ENCODE assay signal across 1 cellular context in the genomic region with DNA sequence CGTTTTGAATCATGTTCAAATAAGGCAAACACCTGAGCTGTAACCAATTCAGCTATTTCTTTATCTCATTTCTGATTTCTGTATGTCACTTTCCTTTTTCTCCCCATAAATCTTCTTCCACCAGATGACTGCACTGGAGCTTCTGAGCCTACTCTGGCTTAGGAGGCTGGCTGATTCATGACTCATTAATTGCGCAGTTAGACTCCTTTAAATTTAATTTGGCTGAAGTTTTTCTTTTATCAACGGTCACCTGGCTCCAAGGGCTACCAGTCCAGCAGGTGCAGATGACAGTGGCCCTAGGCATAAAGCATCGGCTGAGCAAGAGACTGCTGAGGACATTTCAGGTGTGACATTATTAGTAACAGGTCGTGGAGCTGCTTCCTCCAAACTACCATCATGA.
TF ChIP-seq lines count a peak whose summit lies in the region.

No MANE protein-coding gene starts in this region.

TF ChIP-seq in IMR-90, 13 proteins besides CTCF, POLR2A, EP300 and RAD21:
- TF ChIP-seq, protein P1, sequence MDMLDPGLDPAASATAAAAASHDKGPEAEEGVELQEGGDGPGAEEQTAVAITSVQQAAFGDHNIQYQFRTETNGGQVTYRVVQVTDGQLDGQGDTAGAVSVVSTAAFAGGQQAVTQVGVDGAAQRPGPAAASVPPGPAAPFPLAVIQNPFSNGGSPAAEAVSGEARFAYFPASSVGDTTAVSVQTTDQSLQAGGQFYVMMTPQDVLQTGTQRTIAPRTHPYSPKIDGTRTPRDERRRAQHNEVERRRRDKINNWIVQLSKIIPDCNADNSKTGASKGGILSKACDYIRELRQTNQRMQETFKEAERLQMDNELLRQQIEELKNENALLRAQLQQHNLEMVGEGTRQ (IDR thresholded peaks at IDR 0.05; ENCODE audit: low read depth, low read length), result no peak
- no peak for TF ChIP-seq MAFK (IDR thresholded peaks at IDR 0.05; ENCODE audit: low read depth, low read length)
- TF ChIP-seq SMC3 (IDR thresholded peaks at IDR 0.05; ENCODE audit: low read depth, low read length), result no peak
- no peak for TF ChIP-seq NFE2L2 (IDR thresholded peaks at IDR 0.05; ENCODE audit: low read depth, low read length)
- TF ChIP-seq RCOR1 (IDR thresholded peaks at IDR 0.05; ENCODE audit: insufficient replicate concordance, low read length), result no peak
